In the genomic region with DNA sequence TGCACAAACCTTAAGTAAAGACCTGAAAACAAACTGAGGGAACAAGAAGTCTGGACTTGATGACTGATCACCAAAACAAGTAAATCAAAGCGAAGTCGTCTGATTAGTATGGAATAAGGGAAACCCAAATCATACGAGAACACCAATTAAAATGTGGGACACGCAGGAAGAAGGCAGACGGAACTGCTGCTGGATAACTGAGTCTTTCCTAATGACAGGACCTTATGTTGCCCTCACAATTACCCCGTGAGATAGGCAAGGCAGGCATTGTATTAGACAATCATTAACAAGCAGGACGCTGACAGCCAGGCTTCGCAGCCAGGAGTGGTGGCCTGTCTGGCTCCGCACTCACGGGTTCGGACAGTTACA, we compare ENCODE assay signal across 8 cellular contexts. TPM values are rescaled to one million over a fixed set of nuclear protein-coding genes. Genes with fewer than 3 reads are reported as not detected.
DNase-seq lines count a peak whose midpoint lies in the region; ATAC-seq and TF ChIP-seq lines count a peak whose summit lies in the region.

No MANE protein-coding gene starts in this region.

- no peak for TF ChIP-seq CTCF in WI38 (IDR thresholded peaks at IDR 0.05; ENCODE audit: low read depth, low read length)
- TF ChIP-seq CTCF in left ventricle myocardium inferior (IDR thresholded peaks at IDR 0.05; ENCODE audit: borderline replicate concordance), result no peak

- peak overlapping the region; percentile 97 for H3K4me3 ChIP-seq in WI38 (ENCODE audit: low read depth, low read length)
- peak overlapping the region; percentile 90 for H3K4me3 ChIP-seq in left ventricle myocardium inferior
- H3K4me3 ChIP-seq in skin epidermis, result peak overlapping the region; percentile 62 to 94 (median 78)

- no peaks in the 10 kb centered on the region for H3K27me3 ChIP-seq in left ventricle myocardium inferior (ENCODE audit: low read depth)

- ATAC-seq in HG02571 (IDR thresholded peaks at IDR 0.05; ENCODE audit: unreplicated experiment), result no peak
- no peak for ATAC-seq in HG03159 (IDR thresholded peaks at IDR 0.05; ENCODE audit: unreplicated experiment)

- peaks cover 37% of the 10 kb centered on the region for H3K4me1 ChIP-seq in left ventricle myocardium inferior

- no peak for DNase-seq in left ventricle myocardium inferior
- DNase-seq in NCI-H2107 (lab: John Stamatoyannopoulos, UW), result no peak
- DNase-seq in AML-193 (lab: John Stamatoyannopoulos, UW), result no peak

- H3K9me3 ChIP-seq in left ventricle myocardium inferior (replicated peaks), result no peaks in the 10 kb centered on the region

- H3K27ac ChIP-seq in left ventricle myocardium inferior (replicated peaks), result peak overlapping the region; percentile 99
- H3K27ac ChIP-seq in skin epidermis, result peak overlapping the region in 20 of 21 experiments; percentile 84 to 100 (median 96)

- peak; percentile 62 for TF ChIP-seq POLR2A in GM15510 (IDR thresholded peaks at IDR 0.05; ENCODE audit: borderline replicate concordance, extremely low read depth, insufficient read length)

- intact Hi-C loops in left ventricle myocardium inferior (cut with micrococcal nuclease), result no loop called here

- H3K36me3 ChIP-seq in left ventricle myocardium inferior, result no peaks in the 10 kb centered on the region

RNA-seq across cellular contexts. Expression of a gene that starts 0.6 kb away (rescaled TPM):
- total RNA-seq in left ventricle myocardium inferior, result 28.2 TPM

RNA-seq across cellular contexts. Expression of a gene that starts 17.9 kb away (rescaled TPM):
- total RNA-seq in left ventricle myocardium inferior, result 143 TPM

RNA-seq across cellular contexts. Expression of a gene that starts 46.9 kb away (rescaled TPM):
- 143 TPM for total RNA-seq in left ventricle myocardium inferior

RNA-seq across cellular contexts. Expression of a gene that starts 47.4 kb away (rescaled TPM):
- 120 TPM for total RNA-seq in left ventricle myocardium inferior
